7 cellular contexts compared by ENCODE assay signal in genomic region chr20:61551401-61551800, GRCh38.
"Had no signal": no experiment of that assay in that cellular context is flagged by ENCODE, and none has a peak within 500 bp of the region (broad histone marks: within the 10 kb centered on the region; RNA-seq: fewer than 3 reads in every experiment).

No MANE protein-coding gene starts in this region.

- DNase-seq: H9, HCEC 1CT, IMR-90, KBM-7 had no signal

- H2AFZ ChIP-seq: GM23338 had no signal

- H3K4me1 Mint-ChIP-seq: GM23338, H9 had no signal

- H3K4me3 ChIP-seq: GM23338 had no signal

- H3K4me3 Mint-ChIP-seq: GM23338, H9 had no signal

- H3K4me2 ChIP-seq: GM23338 had no signal

- H3K27ac Mint-ChIP-seq: GM23338, H9 had no signal

- FAIRE-seq: H1, H54 had no signal

- ATAC-seq: GM23338 had no signal
